In genomic region chr7:55570218-55570873, GRCh38 we compare ENCODE assay signal across 8 cellular contexts. TPM values are rescaled to one million over a fixed set of nuclear protein-coding genes. Genes with fewer than 3 reads are reported as not detected.
DNase-seq lines count a peak whose midpoint lies in the region; ATAC-seq and TF ChIP-seq lines count a peak whose summit lies in the region.

No MANE protein-coding gene starts in this region.

- in situ Hi-C loops in astrocyte of the spinal cord (cut with HindIII; ENCODE audit: low sequenced_read_pairs), result no loop called here

- TF ChIP-seq CTCF in astrocyte of the spinal cord (IDR thresholded peaks at IDR 0.05; ENCODE audit: low read depth, low read length), result no peak
- TF ChIP-seq CTCF in psoas muscle (IDR thresholded peaks at IDR 0.05), result no peak
- no peak for TF ChIP-seq CTCF in A673 (conservative IDR thresholded peaks at IDR 0.05; ENCODE audit: low read depth, low read length)

- BruUV-seq in A673 (replicated peaks; lab: Mats Ljungman, UMichigan), result no TSS peak

- peaks cover 59 to 85% (median 71%) of the 10 kb centered on the region in 4 donors for H3K4me1 Mint-ChIP-seq in CD4-positive, alpha-beta memory T cell

- peak overlapping the region; percentile 48 for H3K27ac ChIP-seq in CD4-positive, alpha-beta memory T cell (ENCODE audit: low read depth, low read length)
- H3K27ac ChIP-seq in psoas muscle, result peak overlapping the region; percentile 92
- no peak overlapping the region for H3K27ac ChIP-seq in A673 (ENCODE audit: low read depth, low read length, poor library complexity, severe bottlenecking)

- peak; percentile 43 for ATAC-seq in GM19351 (IDR thresholded peaks at IDR 0.05; ENCODE audit: unreplicated experiment)
- peak; percentile 30 for ATAC-seq in HG03457 (IDR thresholded peaks at IDR 0.05; ENCODE audit: unreplicated experiment)
- no peak for ATAC-seq in psoas muscle
- no peak for ATAC-seq in HG03139 (IDR thresholded peaks at IDR 0.05; ENCODE audit: unreplicated experiment)

- H3K4me3 Mint-ChIP-seq in CD4-positive, alpha-beta memory T cell, result peak overlapping the region; percentile 88 to 96 (median 95)

- H3K36me3 ChIP-seq in CD4-positive, alpha-beta memory T cell (ENCODE audit: insufficient read depth, low read length), result no peaks in the 10 kb centered on the region
- H3K36me3 ChIP-seq in psoas muscle (ENCODE audit: insufficient read depth in 1 of 2, low read depth in 1 of 2) (no peaks in the 10 kb centered on the region), A673 (ENCODE audit: insufficient read depth, low read length, poor library complexity, severe bottlenecking) (no peaks in the 10 kb centered on the region)

- H3K27me3 ChIP-seq in CD4-positive, alpha-beta memory T cell (ENCODE audit: insufficient read depth, low read length), result no peaks in the 10 kb centered on the region
- no peaks in the 10 kb centered on the region for H3K27me3 ChIP-seq in psoas muscle (ENCODE audit: insufficient read depth in 3 of 3, low read length in 2 of 3)
- no peaks in the 10 kb centered on the region for H3K27me3 ChIP-seq in A673 (replicated peaks; ENCODE audit: insufficient read depth, low read depth, low read length, poor library complexity)

- POLR2A ChIA-PET in CD4-positive, alpha-beta memory T cell (lab: Charles Lee; ENCODE audit: partially characterized antibody), result interaction anchor here (0.9 to 8.7 kb wide), 6 partner anchors 11 to 205 kb away, joined by 3 to 95 read pairs (median 4); partner anchors contain the start of gene LANCL2
- POLR2A ChIA-PET in A673 (lab: Charles Lee; ENCODE audit: low non-redundant PET), result no interaction called here

- 73 to 88% (median 78%) methylated on average over 12 to 18 of the region's 18 CpGs for WGBS in psoas muscle, 3 donors

- H3K9me3 Mint-ChIP-seq in CD4-positive, alpha-beta memory T cell, result peaks cover 0 to 2% (median 0%) of the 10 kb centered on the region in 8 donors

- peak overlapping the region; percentile 86 to 97 (median 94) for H3K27ac Mint-ChIP-seq in CD4-positive, alpha-beta memory T cell

- peak overlapping the region in 1 of 2 donors; percentile 79 for H3K4me3 ChIP-seq in CD4-positive, alpha-beta memory T cell (ENCODE audit: low read length in 2 of 2)
- peak overlapping the region; percentile 80 for H3K4me3 ChIP-seq in astrocyte of the spinal cord (ENCODE audit: low read depth, low read length)
- H3K4me3 ChIP-seq in psoas muscle, result peak overlapping the region; percentile 94
- no peak overlapping the region for H3K4me3 ChIP-seq in A673 (ENCODE audit: low read depth, low read length, poor library complexity, severe bottlenecking)

- intact Hi-C loops in CD4-positive, alpha-beta memory T cell (cut with micrococcal nuclease), result loop anchor here (1.0 to 10.0 kb wide), 6 partner anchors 11 to 816 kb away; partner anchors contain the start of genes CCT6A, MRPS17, PSPH and SEC61G
- intact Hi-C loops in psoas muscle (cut with DNase I), result no loop called here
- intact Hi-C loops in A673 (cut with micrococcal nuclease; ENCODE audit: unreplicated experiment), result no loop called here

- peaks cover 0 to 18% of the 10 kb centered on the region in 2 donors for H3K36me3 Mint-ChIP-seq in CD4-positive, alpha-beta memory T cell

- no peaks in the 10 kb centered on the region for H3K27me3 Mint-ChIP-seq in CD4-positive, alpha-beta memory T cell

- H3K9me3 ChIP-seq in CD4-positive, alpha-beta memory T cell (ENCODE audit: control insufficient read depth in 1 of 2, low read length in 2 of 2), result no peaks in the 10 kb centered on the region
- H3K9me3 ChIP-seq in psoas muscle, result no peaks in the 10 kb centered on the region
- H3K9me3 ChIP-seq in A673 (ENCODE audit: low read depth, low read length, poor library complexity, severe bottlenecking), result no peaks in the 10 kb centered on the region

- peak in 1 of 5 donors; percentile 23 for DNase-seq in CD4-positive, alpha-beta memory T cell
- DNase-seq in astrocyte of the spinal cord (ENCODE audit: low read depth, low spot score) (no peak), psoas muscle (no peak), A673 (ENCODE audit: low spot score) (no peak), NCI-H226 (no peak)

- peaks cover 77% of the 10 kb centered on the region for H3K4me1 ChIP-seq in CD4-positive, alpha-beta memory T cell (ENCODE audit: insufficient read depth, low read length)
- H3K4me1 ChIP-seq in psoas muscle, result peaks cover 62% of the 10 kb centered on the region
- peaks cover 19% of the 10 kb centered on the region for H3K4me1 ChIP-seq in A673 (ENCODE audit: insufficient read depth, low read length, poor library complexity, severe bottlenecking)

- CTCF ChIA-PET in CD4-positive, alpha-beta memory T cell (lab: Charles Lee; ENCODE audit: partially characterized antibody), result interaction anchor here (1.3 to 6.9 kb wide), 4 partner anchors 23 to 101 kb away, joined by 3 to 29 read pairs (median 12); no protein-coding TSS in a partner anchor
- CTCF ChIA-PET in A673 (lab: Charles Lee), result no interaction called here

RNA-seq across cellular contexts. Expression of gene VOPP1, which starts 2.0 kb away (rescaled TPM):
- total RNA-seq in CD4-positive, alpha-beta memory T cell, result 10 to 100 TPM; 91.0 to 98.7 TPM
- polyA plus RNA-seq in CD4-positive, alpha-beta memory T cell, result 10 to 100 TPM; 43.0 to 90.4 TPM
- total RNA-seq in psoas muscle (10 to 100 TPM; 21.6 to 31.9 (median 30.5) TPM), A673 (2021) (44.8 and 49.6 TPM in 2 replicates)
- 10 to 100 TPM; 16.3 to 45.7 (median 19.5) TPM for polyA plus RNA-seq in psoas muscle

Comparison
In these comparisons a context has a peak if more than half of its experiments do, and no peak if none do; other contexts are left out.
1. ATAC-seq: peak in GM19351 (single experiment) and HG03457 (single experiment); none in psoas muscle (0 of 4) and HG03139 (single experiment).